Comparison of ENCODE assay signal across 29 cellular contexts in the genomic region with DNA sequence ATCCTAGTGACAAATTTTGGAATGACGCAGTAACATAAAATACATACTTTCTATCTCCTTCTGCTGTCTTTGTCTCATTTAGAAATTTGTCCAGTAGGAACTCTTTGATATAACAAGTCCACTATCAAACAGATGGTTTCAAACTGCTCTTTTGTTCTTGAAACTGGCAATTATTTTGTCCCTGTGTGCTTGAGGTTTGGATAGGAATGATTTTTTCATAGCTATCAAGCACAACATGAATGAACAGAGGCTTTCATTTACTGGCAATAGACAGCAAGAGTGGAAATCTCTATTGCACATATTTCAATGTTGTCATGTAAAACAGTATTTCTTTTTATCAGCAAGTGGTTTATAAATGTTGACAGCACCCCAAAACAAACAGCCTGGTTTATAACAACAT.
"Had no signal": no experiment of that assay in that cellular context is flagged by ENCODE, and none has a peak within 500 bp of the region (broad histone marks: within the 10 kb centered on the region; RNA-seq: fewer than 3 reads in every experiment).

No MANE protein-coding gene starts in this region.

- H3K27me3 ChIP-seq: ascending aorta, brain microvascular endothelial cell, heart left ventricle, stomach, tibial artery, upper lobe of right lung had no signal

- DNase-seq: activated CD4-positive, alpha-beta memory T cell treated with anti-CD3 and anti-CD28 coated beads for 36 hours; activated CD4-positive, alpha-beta T cell treated with anti-CD3 and anti-CD28 coated beads, Interleukin-2, amount 10 ng/mL, durations not matched to agents 24 days and 14 days; activated CD4-positive, CD25-positive, alpha-beta regulatory T cell treated with anti-CD3 and anti-CD28 coated beads, Interleukin-2, amount 50 U/mL, for 72 hours; activated CD8-positive, alpha-beta memory T cell treated with anti-CD3 and anti-CD28 coated beads, Interleukin-2, amount 50 U/mL, for 4 hours; activated effector memory CD4-positive, alpha-beta T cell treated with anti-CD3 and anti-CD28 coated beads, Interleukin-2, amount 50 U/mL, for 16 hours; activated naive CD4-positive, alpha-beta T cell treated with anti-CD3 and anti-CD28 coated beads for 36 hours; activated naive CD8-positive, alpha-beta T cell treated with anti-CD3 and anti-CD28 coated beads for 36 hours; activated T-cell treated with anti-CD3 and anti-CD28 coated beads, Interleukin-2, amount 50 U/mL, for 1 hour; brain microvascular endothelial cell; foreskin fibroblast; heart left ventricle; hypothalamus; immature natural killer cell; kidney; left colon; lower lobe of right lung; mesenchymal stem cell; naive thymus-derived CD8-positive, alpha-beta T cell; nucleus accumbens; psoas muscle; stimulated activated CD4-positive, alpha-beta T cell treated with anti-CD3 and anti-CD28 coated beads, Interleukin-1b, Interleukin-23, amount 100 ng/mL, for 48 hours; stimulated activated CD4-positive, alpha-beta T cell treated with anti-CD3 and anti-CD28 coated beads, Interleukin-4, amount 100 ng/mL, for 4 hours; stimulated activated CD8-positive, alpha-beta memory T cell treated with anti-CD3 and anti-CD28 coated beads, Interleukin-4, amount 100 ng/mL, for 48 hours; stomach; tibial artery; upper lobe of right lung had no signal

- H3K4me3 ChIP-seq: ascending aorta, heart left ventricle, lower lobe of right lung, psoas muscle, smooth muscle cell, stomach, tibial artery, upper lobe of right lung had no signal

- H3K9me3 ChIP-seq: ascending aorta, heart left ventricle, lower lobe of right lung, psoas muscle, stomach, tibial artery, upper lobe of right lung had no signal

- H3K36me3 ChIP-seq: ascending aorta, brain microvascular endothelial cell, heart left ventricle, lower lobe of right lung, stomach, tibial artery, upper lobe of right lung had no signal

- H3K4me1 ChIP-seq: ascending aorta, heart left ventricle, lower lobe of right lung, parathyroid adenoma, psoas muscle, upper lobe of right lung had no signal

- H3K27ac ChIP-seq: ascending aorta, brain microvascular endothelial cell, heart left ventricle, lower lobe of right lung, parathyroid adenoma, psoas muscle, stomach, tibial artery, upper lobe of right lung had no signal
